10 cellular contexts compared by ENCODE assay signal in genomic region chr6:129890164-129890563, GRCh38. TPM values are rescaled to one million over a fixed set of nuclear protein-coding genes. Genes with fewer than 3 reads are reported as not detected.
A peak's percentile ranks its signal among the peaks of the same experiment; 100 is the strongest.
DNase-seq lines count a peak whose midpoint lies in the region; TF ChIP-seq lines count a peak whose summit lies in the region.
"Had no signal": no experiment of that assay in that cellular context is flagged by ENCODE, and none has a peak within 500 bp of the region (broad histone marks: within the 10 kb centered on the region; RNA-seq: fewer than 3 reads in every experiment).

No MANE protein-coding gene starts in this region.

- no peak overlapping the region for H3K18ac ChIP-seq in mesendoderm (ENCODE audit: low read length)

- no peak overlapping the region for H2BK5ac ChIP-seq in mesendoderm (ENCODE audit: low read length)

- no peak overlapping the region for H3K27ac ChIP-seq in mesendoderm (ENCODE audit: low read depth, low read length)

- no peak overlapping the region for H4K5ac ChIP-seq in mesendoderm (ENCODE audit: low read length)

- DNase-seq in GM04504 (ENCODE audit: low read depth) (peak; percentile 35), astrocyte of the hippocampus (ENCODE audit: low read depth, low spot score) (peak; percentile 41), mesendoderm (peak; percentile 6), NOMO-1 (lab: John Stamatoyannopoulos, UW; ENCODE audit: unreplicated experiment in 2 of 2) (no peak), NCI-H446 (lab: John Stamatoyannopoulos, UW) (no peak), SIG-M5 treated with dmso at 0.1 percent for 504 hours (lab: John Stamatoyannopoulos, UW; ENCODE audit: unreplicated experiment) (no peak), superior temporal gyrus (ENCODE audit: extremely low spot score) (no peak)
- DNase-seq: effector memory CD8-positive, alpha-beta T cell; NCI-H510A had no signal

- no peaks in the 10 kb centered on the region for H3K27me3 ChIP-seq in mesendoderm (ENCODE audit: insufficient read depth, low read length, poor library complexity)

- no peak overlapping the region for H3K23ac ChIP-seq in mesendoderm (ENCODE audit: low read length)

- TF ChIP-seq RAD21 in Ishikawa (IDR thresholded peaks at IDR 0.05; ENCODE audit: low read depth), result no peak

- no peak overlapping the region for H2AK5ac ChIP-seq in mesendoderm (ENCODE audit: low read length)

- no peak overlapping the region for H4K8ac ChIP-seq in mesendoderm (ENCODE audit: low read depth, low read length)

- no peak overlapping the region for H3K4me3 ChIP-seq in mesendoderm (ENCODE audit: low read length)

- H2BK120ac ChIP-seq in mesendoderm (ENCODE audit: low read depth, low read length), result no peak overlapping the region

- H3K4me1 ChIP-seq in mesendoderm (ENCODE audit: control insufficient read depth, low read depth, low read length), result no peaks in the 10 kb centered on the region

- WGBS in mesendoderm (ENCODE audit: extremely low coverage, insufficient coverage, low lambda C conversion rate), result no CpG with 5 or more reads among the region's 2 CpGs

- H3K79me2 ChIP-seq in mesendoderm (ENCODE audit: control insufficient read depth, insufficient read depth, low read length), result no peaks in the 10 kb centered on the region

- no peak overlapping the region for H3K4me2 ChIP-seq in mesendoderm (ENCODE audit: low read length)

- H3K9ac ChIP-seq in mesendoderm (ENCODE audit: low read length), result no peak overlapping the region

- H2BK15ac ChIP-seq in mesendoderm (replicated peaks; ENCODE audit: low read depth), result no peak overlapping the region

- TF ChIP-seq EP300 in Ishikawa (IDR thresholded peaks at IDR 0.05; ENCODE audit: borderline replicate concordance), result no peak

- no peak overlapping the region for H3K4ac ChIP-seq in mesendoderm (ENCODE audit: low read depth, low read length)

- no peaks in the 10 kb centered on the region for H3K36me3 ChIP-seq in mesendoderm (ENCODE audit: control insufficient read depth, insufficient read depth, low read length)

- H3K79me1 ChIP-seq in mesendoderm (ENCODE audit: low read length), result no peaks in the 10 kb centered on the region

- no peak overlapping the region for H3K56ac ChIP-seq in mesendoderm (ENCODE audit: low read length)

TF ChIP-seq in Ishikawa, 13 proteins besides CTCF, POLR2A, EP300 and RAD21:
- TF ChIP-seq, protein P1, sequence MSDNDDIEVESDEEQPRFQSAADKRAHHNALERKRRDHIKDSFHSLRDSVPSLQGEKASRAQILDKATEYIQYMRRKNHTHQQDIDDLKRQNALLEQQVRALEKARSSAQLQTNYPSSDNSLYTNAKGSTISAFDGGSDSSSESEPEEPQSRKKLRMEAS (IDR thresholded peaks at IDR 0.05), result peak; percentile 53; the same call in 1 of the 2 replicates
- no peak for TF ChIP-seq YY1 (IDR thresholded peaks at IDR 0.05; ENCODE audit: low read depth)
- no peak for TF ChIP-seq TCF12 (IDR thresholded peaks at IDR 0.05; ENCODE audit: low read depth)

RNA-seq across cellular contexts. Expression of gene TMEM244, which starts 29.0 kb away (rescaled TPM):
- polyA plus RNA-seq in mesendoderm (2013, experiment 1 of 2), result not detected
- not detected for polyA plus RNA-seq in mesendoderm (2013, experiment 2 of 2)

Comparison
In these comparisons a context has a peak if more than half of its experiments do, and no peak if none do; other contexts are left out.
1. DNase-seq: peak in GM04504 (single experiment), astrocyte of the hippocampus (single experiment) and mesendoderm (single experiment); none in NOMO-1 (0 of 2), NCI-H446 (0 of 2), SIG-M5 treated with dmso at 0.1 percent for 504 hours (single experiment) and superior temporal gyrus (single experiment).